In genomic region chr15:50128266-50128665, GRCh38 we compare ENCODE assay signal across 1 cellular context.
TF ChIP-seq lines count a peak whose summit lies in the region.

No MANE protein-coding gene starts in this region.

TF ChIP-seq in K562, 482 proteins besides CTCF, POLR2A, EP300 and RAD21 (continued from another document):
- TF ChIP-seq ZNF277 (CRISPR knock-in tag; IDR thresholded peaks at IDR 0.05; ENCODE audit: borderline replicate concordance) (no peak), E2F8 (IDR thresholded peaks at IDR 0.05; ENCODE audit: low read depth, partially characterized antibody) (no peak), EZH2 (IDR thresholded peaks at IDR 0.05; ENCODE audit: borderline replicate concordance, low read depth, low read length) (no peak), NFIC (IDR thresholded peaks at IDR 0.05) (peak; percentile 91), MBD1 (CRISPR knock-in tag; IDR thresholded peaks at IDR 0.05) (no peak), TFAM (CRISPR knock-in tag; conservative IDR thresholded peaks at IDR 0.05) (no peak), CREM (IDR thresholded peaks at IDR 0.05; ENCODE audit: low read depth) (0 out of 2 replicates have a peak, but pooled peaks have one; percentile 7), ZNF707 (CRISPR knock-in tag; conservative IDR thresholded peaks at IDR 0.05) (no peak), ILK (tag; IDR thresholded peaks at IDR 0.05; ENCODE audit: borderline replicate concordance, low read depth) (no peak), ESRRB (CRISPR knock-in tag; IDR thresholded peaks at IDR 0.05; ENCODE audit: borderline replicate concordance) (no peak), ZNF232 (CRISPR knock-in tag; IDR thresholded peaks at IDR 0.05) (no peak), SPI1 (IDR thresholded peaks at IDR 0.05; ENCODE audit: borderline replicate concordance, low read depth, low read length) (peak; percentile 78; the same call in 1 of the 2 replicates), ZNF740 (CRISPR knock-in tag; IDR thresholded peaks at IDR 0.05) (no peak), ZNF740 (tag; IDR thresholded peaks at IDR 0.05) (no peak), RCOR1 (IDR thresholded peaks at IDR 0.05; ENCODE audit: borderline replicate concordance in 1 of 2, low read depth in 2 of 2, low read length in 2 of 2) (peak in 1 of 2 experiments; percentile 68; a peak in 2 of 4 replicates), ZBTB43 (CRISPR knock-in tag; IDR thresholded peaks at IDR 0.05) (no peak)
